2 cellular contexts compared by ENCODE assay signal in genomic region chr6:41600499-41601247, GRCh38.
TF ChIP-seq lines count a peak whose summit lies in the region.

No MANE protein-coding gene starts in this region.

TF ChIP-seq in K562, 482 proteins besides CTCF, POLR2A, EP300 and RAD21:
- TF ChIP-seq MYC (IDR thresholded peaks at IDR 0.05; ENCODE audit: low read depth, low read length), result no peak
- no peak for TF ChIP-seq MYC (CRISPR knock-in tag; IDR thresholded peaks at IDR 0.05; ENCODE audit: borderline replicate concordance, low read depth)
- TF ChIP-seq TSC22D4 (tag; IDR thresholded peaks at IDR 0.05), result no peak
- TF ChIP-seq POLR2G (IDR thresholded peaks at IDR 0.05; ENCODE audit: low read depth, low read length), result 0 out of 2 replicates have a peak, but pooled peaks have one; percentile 25

TF ChIP-seq in neural cell, 6 proteins besides CTCF, POLR2A, EP300 and RAD21:
- TF ChIP-seq POLR2AphosphoS5 (IDR thresholded peaks at IDR 0.05) (peak; percentile 15), EZH2 (IDR thresholded peaks at IDR 0.05; ENCODE audit: borderline replicate concordance, insufficient read depth, low read length, poor library complexity, severe bottlenecking) (no peak)
